12 cellular contexts compared by ENCODE assay signal in genomic region chr17:40561294-40561870, GRCh38. TPM values are rescaled to one million over a fixed set of nuclear protein-coding genes. Genes with fewer than 3 reads are reported as not detected.
A peak's percentile ranks its signal among the peaks of the same experiment; 100 is the strongest.
DNase-seq lines count a peak whose midpoint lies in the region; ATAC-seq and TF ChIP-seq lines count a peak whose summit lies in the region.
"Had no signal": no experiment of that assay in that cellular context is flagged by ENCODE, and none has a peak within 500 bp of the region (broad histone marks: within the 10 kb centered on the region; RNA-seq: fewer than 3 reads in every experiment).

No MANE protein-coding gene starts in this region.

- H3K9me3 Mint-ChIP-seq in T-helper 1 cell treated with Interleukin-12 subunit alpha and Interleukin-12 subunit beta and Interleukin-4 antibody, amounts not matched to agents 30 μg/mL and 1 μg/mL, for 36 hours, result no peaks in the 10 kb centered on the region

- POLR2A ChIA-PET in OCI-LY7 (lab: Charles Lee), result interaction anchor here (0.7 to 1.1 kb wide), 2 partner anchors 26 to 49 kb away, joined by 3 read pairs; no protein-coding TSS in a partner anchor

- no peaks in the 10 kb centered on the region for H3K9me2 ChIP-seq in OCI-LY7 (ENCODE audit: insufficient read depth, low read length)

- peaks cover 58% of the 10 kb centered on the region for H3K4me1 ChIP-seq in OCI-LY7 (ENCODE audit: insufficient read depth, low read length, poor library complexity, severe bottlenecking)
- peaks cover 34 to 100% (median 76%) of the 10 kb centered on the region in 6 donors for H3K4me1 ChIP-seq in spleen
- peaks cover 6 to 23% (median 9%) of the 10 kb centered on the region in 4 donors for H3K4me1 ChIP-seq in transverse colon

- H3K27ac Mint-ChIP-seq in T-helper 1 cell treated with Interleukin-12 subunit alpha and Interleukin-12 subunit beta and Interleukin-4 antibody, amounts not matched to agents 30 μg/mL and 1 μg/mL, for 36 hours, result peak overlapping the region; percentile 93

- CTCF ChIA-PET in OCI-LY7 (lab: Charles Lee; ENCODE audit: unreplicated experiment), result interaction anchor here (1.0 to 1.8 kb wide), 2 partner anchors 29 to 36 kb away, joined by 3 to 15 read pairs; no protein-coding TSS in a partner anchor

- no peak for TF ChIP-seq EP300 in transverse colon (IDR thresholded peaks at IDR 0.05; ENCODE audit: low read depth)

- H3K4me1 Mint-ChIP-seq in T-helper 1 cell treated with Interleukin-12 subunit alpha and Interleukin-12 subunit beta and Interleukin-4 antibody, amounts not matched to agents 30 μg/mL and 1 μg/mL, for 36 hours (ENCODE audit: low read depth), result peaks cover 79% of the 10 kb centered on the region

- H3K27me3 ChIP-seq in spleen (replicated peaks in 1 of 7) (no peaks in the 10 kb centered on the region), transverse colon (no peaks in the 10 kb centered on the region)

- in situ Hi-C loops in G401 (cut with HindIII; ENCODE audit: low sequenced_read_pairs), result no loop called here
- in situ Hi-C loops in transverse colon (cut with MboI; ENCODE audit: low pct_ligation_motif_present in 1 of 4, low pct_unique_long_range_greater_than_20kb in 1 of 4, low sequenced_read_pairs in 3 of 4), result no loop called here

- H3K4me3 Mint-ChIP-seq in T-helper 1 cell treated with Interleukin-12 subunit alpha and Interleukin-12 subunit beta and Interleukin-4 antibody, amounts not matched to agents 30 μg/mL and 1 μg/mL, for 36 hours, result peak overlapping the region; percentile 92

- TF ChIP-seq CTCF in OCI-LY7 (conservative IDR thresholded peaks at IDR 0.05; ENCODE audit: low read length) (no peak), spleen (IDR thresholded peaks at IDR 0.05 in 8 of 11, conservative IDR thresholded peaks at IDR 0.05 in 3 of 11) (no peak), transverse colon (IDR thresholded peaks at IDR 0.05) (no peak)

- H4K20me1 ChIP-seq in OCI-LY7 (ENCODE audit: insufficient read depth, low read length), result no peaks in the 10 kb centered on the region

- TF ChIP-seq POLR2A in spleen (IDR thresholded peaks at IDR 0.05) (no peak), transverse colon (IDR thresholded peaks at IDR 0.05) (no peak)

- intact Hi-C loops in OCI-LY7 (cut with micrococcal nuclease; ENCODE audit: unreplicated experiment), result no loop called here
- intact Hi-C loops in spleen (cut with DNase I; ENCODE audit: low total_unique reads), result no loop called here
- intact Hi-C loops in transverse colon (cut with DNase I; ENCODE audit: low total_unique reads), result loop anchor here (2.0 kb wide), 1 partner anchor 203 kb away; no protein-coding TSS in a partner anchor
- intact Hi-C loops in sciatic nerve (cut with DNase I), result no loop called here

- H3K27ac ChIP-seq in OCI-LY7 (ENCODE audit: low read depth, low read length, poor library complexity, severe bottlenecking) (peak overlapping the region; percentile 37), spleen (peak overlapping the region; percentile 60 to 95 (median 85)), transverse colon (peak overlapping the region in 1 of 4 donors; percentile 56)
- H3K27ac ChIP-seq: 22Rv1 had no signal

- H3K9me3 ChIP-seq in OCI-LY7 (ENCODE audit: low read length) (no peaks in the 10 kb centered on the region), spleen (no peaks in the 10 kb centered on the region), transverse colon (no peaks in the 10 kb centered on the region)

- 51 to 71% (median 59%) methylated on average over 3 of the region's 3 CpGs for WGBS in spleen, 5 donors
- WGBS in transverse colon (ENCODE audit: low coverage in 1 of 2), 2 donors, result 73% methylated on average over 3 of the region's 3 CpGs; no CpG with 5 or more reads in 1 of the 2 donors

- peak overlapping the region; percentile 92 for H2AFZ ChIP-seq in OCI-LY7 (ENCODE audit: low read length)

- H3K79me2 ChIP-seq in OCI-LY7 (ENCODE audit: insufficient read depth, low read depth, low read length), result no peaks in the 10 kb centered on the region

- ATAC-seq in HG02642 (IDR thresholded peaks at IDR 0.05; ENCODE audit: poor library complexity, unreplicated experiment) (peak; percentile 28), sciatic nerve (no peak)

- H3K27me3 Mint-ChIP-seq in T-helper 1 cell treated with Interleukin-12 subunit alpha and Interleukin-12 subunit beta and Interleukin-4 antibody, amounts not matched to agents 30 μg/mL and 1 μg/mL, for 36 hours (ENCODE audit: low read depth), result no peaks in the 10 kb centered on the region

- no TSS peak for BruUV-seq in OCI-LY7 (replicated peaks; lab: Mats Ljungman, UMichigan)

- H3K36me3 ChIP-seq in OCI-LY7 (ENCODE audit: insufficient read depth, low read length) (no peaks in the 10 kb centered on the region), spleen (peaks cover 0 to 36% (median 10%) of the 10 kb centered on the region in 6 donors), transverse colon (no peaks in the 10 kb centered on the region)

- H3K4me3 ChIP-seq in OCI-LY7 (ENCODE audit: low read depth, low read length, poor library complexity, severe bottlenecking) (peak overlapping the region; percentile 57), spleen (peak overlapping the region in 7 of 8 donors; percentile 25 to 81 (median 51)), transverse colon (no peak overlapping the region)

- H3K4me2 ChIP-seq in OCI-LY7 (ENCODE audit: low read length), result peak overlapping the region; percentile 83

- no peak for DNase-seq in T-helper 1 cell
- no peak for DNase-seq in OCI-LY7 (ENCODE audit: low spot score)
- peak; percentile 41 for DNase-seq in spleen
- DNase-seq in G401 (ENCODE audit: low spot score), result no peak
- DNase-seq in transverse colon, result no peak
- DNase-seq in sciatic nerve (ENCODE audit: low spot score), result no peak
- DNase-seq: NCI-H510A treated with DMSO at 0.1 percent for 48 hours, retina had no signal

- H3K36me3 Mint-ChIP-seq in T-helper 1 cell treated with Interleukin-12 subunit alpha and Interleukin-12 subunit beta and Interleukin-4 antibody, amounts not matched to agents 30 μg/mL and 1 μg/mL, for 36 hours (ENCODE audit: low read depth), result peaks cover 76% of the 10 kb centered on the region

RNA-seq across cellular contexts. Expression of gene CCR7, which starts 3.9 kb away (rescaled TPM):
- total RNA-seq in OCI-LY7 (2014; rRNA removed; shearing (Covaris generic)), result 1.8 and 2.3 TPM in 2 replicates
- total RNA-seq in OCI-LY7 (2022) (0.48 TPM in 1 of 2 replicates, not detected in the other), spleen (10 to 100 TPM; 31.9 to 77.4 (median 49.9) TPM), transverse colon (1 to 10 TPM in 2 of 4 donors, under 1 TPM in 1, not detected in 1; 0.14 to 5.4 (median 4.9) TPM), sciatic nerve (1.4 TPM)
- polyA plus RNA-seq in spleen, result 10 to 100 TPM; 29.0 to 79.1 (median 63.5) TPM
- total RNA-seq in G401 (2014; rRNA removed; shearing (Covaris generic)), result not detected in 2 replicates
- total RNA-seq: frontal cortex had no signal

RNA-seq across cellular contexts. Expression of gene TNS4, which starts 60.0 kb away (rescaled TPM):
- 0.18 and 0.22 TPM in 2 replicates for total RNA-seq in OCI-LY7 (2014; rRNA removed; shearing (Covaris generic))
- 0.66 and 0.97 TPM in 2 replicates for total RNA-seq in OCI-LY7 (2022)
- 1 to 10 TPM in 1 of 7 donors, under 1 TPM in 5, not detected in 1; 0.14 to 1.3 (median 0.41) TPM for total RNA-seq in spleen
- polyA plus RNA-seq in spleen, result under 1 TPM; 0.15 to 0.45 (median 0.21) TPM
- not detected in 2 replicates for total RNA-seq in G401 (2014; rRNA removed; shearing (Covaris generic))
- 1 to 10 TPM in 3 of 4 donors, not detected in 1; 1.2 to 4.2 (median 2.5) TPM for total RNA-seq in transverse colon
- 0.36 TPM for total RNA-seq in sciatic nerve
- total RNA-seq: frontal cortex had no signal

Comparison
In these comparisons a context has a peak if more than half of its experiments do, and no peak if none do; other contexts are left out.
1. H3K4me3 ChIP-seq: peak in OCI-LY7 (single experiment) and spleen (7 of 8); none in transverse colon (0 of 4).
2. RNA of gene CCR7, which starts 3.9 kb away (total RNA-seq): 31.9 to 77.4 TPM in spleen; 0.14 to 5.4 TPM in transverse colon, 0.48 to 2.3 TPM in OCI-LY7, 1.4 TPM in sciatic nerve (single experiment) and not detected in G401; every median in the first group is over 4 times any median in the second.